In genomic region chr15:62741106-62741505, GRCh38 we compare ENCODE assay signal across 2 cellular contexts.
TF ChIP-seq lines count a peak whose summit lies in the region.

No MANE protein-coding gene starts in this region.

TF ChIP-seq in SK-N-SH, 30 proteins besides CTCF, POLR2A, EP300 and RAD21 (continued from another document):
- TF ChIP-seq USF2 (IDR thresholded peaks at IDR 0.05; ENCODE audit: borderline replicate concordance, low read depth, low read length) (no peak), MXI1 (IDR thresholded peaks at IDR 0.05; ENCODE audit: low read depth, low read length) (no peak), JUND (IDR thresholded peaks at IDR 0.05) (no peak), NFIC (IDR thresholded peaks at IDR 0.05; ENCODE audit: borderline replicate concordance) (no peak), PBX3 (IDR thresholded peaks at IDR 0.05) (no peak), FOSL2 (IDR thresholded peaks at IDR 0.05; ENCODE audit: borderline replicate concordance, low read depth) (no peak), ELF1 (IDR thresholded peaks at IDR 0.05) (no peak), FOXJ3 (CRISPR knock-in tag; IDR thresholded peaks at IDR 0.05) (no peak), RCOR1 (IDR thresholded peaks at IDR 0.05; ENCODE audit: low read length) (no peak), RFX5 (IDR thresholded peaks at IDR 0.05; ENCODE audit: low read length) (no peak)

TF ChIP-seq in SK-N-SH treated with all-trans-retinoic acid at 6 μM for 48 hours, 23 proteins besides CTCF, POLR2A, EP300 and RAD21 (continued from another document):
- TF ChIP-seq, protein P1, sequence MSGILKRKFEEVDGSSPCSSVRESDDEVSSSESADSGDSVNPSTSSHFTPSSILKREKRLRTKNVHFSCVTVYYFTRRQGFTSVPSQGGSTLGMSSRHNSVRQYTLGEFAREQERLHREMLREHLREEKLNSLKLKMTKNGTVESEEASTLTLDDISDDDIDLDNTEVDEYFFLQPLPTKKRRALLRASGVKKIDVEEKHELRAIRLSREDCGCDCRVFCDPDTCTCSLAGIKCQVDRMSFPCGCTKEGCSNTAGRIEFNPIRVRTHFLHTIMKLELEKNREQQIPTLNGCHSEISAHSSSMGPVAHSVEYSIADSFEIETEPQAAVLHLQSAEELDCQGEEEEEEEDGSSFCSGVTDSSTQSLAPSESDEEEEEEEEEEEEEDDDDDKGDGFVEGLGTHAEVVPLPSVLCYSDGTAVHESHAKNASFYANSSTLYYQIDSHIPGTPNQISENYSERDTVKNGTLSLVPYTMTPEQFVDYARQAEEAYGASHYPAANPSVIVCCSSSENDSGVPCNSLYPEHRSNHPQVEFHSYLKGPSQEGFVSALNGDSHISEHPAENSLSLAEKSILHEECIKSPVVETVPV (CRISPR knock-in tag; IDR thresholded peaks at IDR 0.05): no peak
- TF ChIP-seq ESRRG (CRISPR knock-in tag; IDR thresholded peaks at IDR 0.05) (no peak), SNAI2 (CRISPR knock-in tag; IDR thresholded peaks at IDR 0.05) (no peak), TCF4 (CRISPR knock-in tag; IDR thresholded peaks at IDR 0.05; ENCODE audit: borderline replicate concordance) (no peak), BACH2 (CRISPR knock-in tag; IDR thresholded peaks at IDR 0.05; ENCODE audit: borderline replicate concordance) (no peak), ARNTL (CRISPR knock-in tag; IDR thresholded peaks at IDR 0.05; ENCODE audit: borderline replicate concordance, low read depth) (no peak), ZNF565 (CRISPR knock-in tag; conservative IDR thresholded peaks at IDR 0.05; ENCODE audit: low read depth) (no peak), OSR1 (CRISPR knock-in tag; IDR thresholded peaks at IDR 0.05) (no peak), CREB5 (CRISPR knock-in tag; IDR thresholded peaks at IDR 0.05; ENCODE audit: low read depth) (no peak), PATZ1 (CRISPR knock-in tag; IDR thresholded peaks at IDR 0.05; ENCODE audit: borderline replicate concordance) (no peak)
